Comparison of ENCODE assay signal across 8 cellular contexts in genomic region chr6:116253505-116254296, GRCh38. TPM values are rescaled to one million over a fixed set of nuclear protein-coding genes. Genes with fewer than 3 reads are reported as not detected.
DNase-seq lines count a peak whose midpoint lies in the region; ATAC-seq lines count a peak whose summit lies in the region.

Gene TSPYL4, minus strand, starts transcription at chr6:116254075. Its CDS starts 67 bp downstream, at chr6:116254008.

- H3K27me3 ChIP-seq in endocrine pancreas (ENCODE audit: control insufficient read depth, insufficient read depth, low read length), result no peaks in the 10 kb centered on the region

- peak within 1 kb of the TSS; percentile 95 for H3K4me3 ChIP-seq in endocrine pancreas (ENCODE audit: control insufficient read depth, insufficient read depth, low read length)

- H3K4me1 ChIP-seq in endocrine pancreas (ENCODE audit: control insufficient read depth, insufficient read depth, low read length), result peaks cover 33% of the 10 kb centered on the region

- peak; percentile 88 for DNase-seq in COR-L47 (lab: John Stamatoyannopoulos, UW)
- DNase-seq in HT1080 (ENCODE audit: low read depth), result peak; percentile 92
- DNase-seq in NOMO-1 (lab: John Stamatoyannopoulos, UW; ENCODE audit: unreplicated experiment in 2 of 2), result peak; percentile 88 to 90
- DNase-seq in medulla oblongata (ENCODE audit: extremely low spot score), result peak; percentile 98
- DNase-seq in stimulated activated CD4-positive, alpha-beta T cell treated with anti-CD3 and anti-CD28 coated beads, TNF-alpha, amount 100 ng/mL, for 48 hours (ENCODE audit: low read depth in 3 of 3), result peak; percentile 77 to 84 (median 78)

- CTCF ChIA-PET in activated CD8-positive, alpha-beta memory T cell treated with anti-CD3 and anti-CD28 coated beads for 36 hours (lab: Charles Lee), result interaction anchor here (1.0 to 1.8 kb wide), 2 partner anchors 15 to 308 kb away, joined by 3 to 4 read pairs; no protein-coding TSS in a partner anchor

- peak within 1 kb of the TSS; percentile 98 for H3K9ac ChIP-seq in endocrine pancreas (ENCODE audit: control insufficient read depth, insufficient read depth, low read length)

- H3K36me3 ChIP-seq in endocrine pancreas (ENCODE audit: control insufficient read depth, insufficient read depth, low read length), result no peaks in the 10 kb centered on the region

- H3K9me3 ChIP-seq in endocrine pancreas (ENCODE audit: control insufficient read depth, low read length), result no peaks in the 10 kb centered on the region

- POLR2A ChIA-PET in activated CD8-positive, alpha-beta memory T cell treated with anti-CD3 and anti-CD28 coated beads for 36 hours (lab: Charles Lee), result interaction anchor here (0.6 to 1.4 kb wide), 3 partner anchors 11 to 318 kb away, joined by 3 to 6 read pairs (median 5); partner anchors contain the start of genes RWDD1 and TSPYL1

- ATAC-seq in GM21381 (IDR thresholded peaks at IDR 0.05; ENCODE audit: unreplicated experiment), result peak; percentile 99

RNA-seq across cellular contexts. Expression of gene TSPYL4, which starts in this region (rescaled TPM):
- total RNA-seq in HT1080 (2014; rRNA removed; shearing (Covaris generic)), result 8.4 and 10.4 TPM in 2 replicates
- polyA plus RNA-seq in HT1080 (2015; cell fraction: cytosol; rRNA removed), result 10.6 and 11.3 TPM in 2 replicates
- polyA plus RNA-seq in HT1080 (2015; cell fraction: nucleus; rRNA removed), result 25.1 and 30.8 TPM in 2 replicates
- total RNA-seq in activated CD8-positive, alpha-beta memory T cell treated with anti-CD3 and anti-CD28 coated beads for 36 hours, result 10 to 100 TPM; 17.2 to 18.2 TPM

Comparison
In these comparisons a context has a peak if more than half of its experiments do, and no peak if none do; other contexts are left out.
1. Peak in every context shown above with its lines: DNase-seq, ATAC-seq and H3K4me3 ChIP-seq.